In the genomic region with DNA sequence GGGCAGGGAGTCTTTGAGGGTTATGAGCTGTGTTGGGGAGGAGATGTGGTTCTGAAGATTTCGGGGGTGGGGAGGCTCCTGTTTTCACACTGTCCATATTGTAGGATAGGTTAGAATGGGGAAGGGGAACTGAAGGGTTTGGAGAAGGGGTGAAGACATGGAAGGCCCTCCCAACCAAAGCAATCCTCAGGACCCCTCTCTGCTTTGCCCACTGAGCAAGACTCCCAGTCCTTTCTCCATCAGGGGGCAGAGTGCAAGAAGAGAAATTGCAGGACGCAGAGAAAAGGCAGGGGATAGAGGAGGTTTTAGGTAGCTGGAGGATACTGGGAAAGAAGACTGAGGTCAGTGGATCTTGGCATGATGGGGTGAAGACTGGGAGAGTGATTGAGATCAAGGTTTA, we compare ENCODE assay signal across 13 cellular contexts. TPM values are rescaled to one million over a fixed set of nuclear protein-coding genes. Genes with fewer than 3 reads are reported as not detected.
DNase-seq lines count a peak whose midpoint lies in the region; ATAC-seq and TF ChIP-seq lines count a peak whose summit lies in the region.
"Had no signal": no experiment of that assay in that cellular context is flagged by ENCODE, and none has a peak within 500 bp of the region (broad histone marks: within the 10 kb centered on the region; RNA-seq: fewer than 3 reads in every experiment).

No MANE protein-coding gene starts in this region.

- H2BK15ac ChIP-seq in mesendoderm (replicated peaks; ENCODE audit: low read depth) = no peak overlapping the region

- POLR2A ChIA-PET in CD4-positive, alpha-beta T cell (lab: Charles Lee) = interaction anchor here (3.0 kb wide), 1 partner anchor 124 kb away, joined by 10 read pairs; a partner anchor contains a TSS

- H3K27me3 Mint-ChIP-seq in CD4-positive, alpha-beta T cell = no peaks in the 10 kb centered on the region
- H3K27me3 Mint-ChIP-seq in HFFc6 (ENCODE audit: insufficient read depth) = peaks cover 4% of the 10 kb centered on the region

- H3K9me3 Mint-ChIP-seq in CD4-positive, alpha-beta T cell = no peaks in the 10 kb centered on the region
- no peaks in the 10 kb centered on the region for H3K9me3 Mint-ChIP-seq in HFFc6

- H3K9me3 ChIP-seq in CD4-positive, alpha-beta T cell (ENCODE audit: control insufficient read depth, low read length) = no peaks in the 10 kb centered on the region
- H3K9me3 ChIP-seq in breast epithelium = no peaks in the 10 kb centered on the region
- H3K9me3 ChIP-seq in ovary = no peaks in the 10 kb centered on the region
- H3K9me3 ChIP-seq: colonic mucosa, prostate gland had no signal

- no peak overlapping the region for H2BK5ac ChIP-seq in mesendoderm (ENCODE audit: low read length)

- peaks cover 19% of the 10 kb centered on the region for H3K79me2 ChIP-seq in mesendoderm (ENCODE audit: control insufficient read depth, insufficient read depth, low read length)

- H3K36me3 ChIP-seq in breast epithelium (no peaks in the 10 kb centered on the region), ovary (no peaks in the 10 kb centered on the region), mesendoderm (ENCODE audit: control insufficient read depth, insufficient read depth, low read length) (no peaks in the 10 kb centered on the region)
- H3K36me3 ChIP-seq: colonic mucosa, prostate gland had no signal

- H3K4me2 ChIP-seq in mesendoderm (ENCODE audit: low read length) = no peak overlapping the region

- no peak overlapping the region for H2BK120ac ChIP-seq in mesendoderm (ENCODE audit: low read depth, low read length)

- H3K27ac ChIP-seq in CD4-positive, alpha-beta T cell (ENCODE audit: low read depth, low read length) = no peak overlapping the region
- H3K27ac ChIP-seq in breast epithelium (peak overlapping the region; percentile 95 to 97), ovary (peak overlapping the region; percentile 80 to 96), mesendoderm (ENCODE audit: low read depth, low read length) (no peak overlapping the region)
- H3K27ac ChIP-seq: prostate gland had no signal

- peak overlapping the region; percentile 94 for H3K4me3 Mint-ChIP-seq in CD4-positive, alpha-beta T cell
- peak overlapping the region; percentile 90; the same call in 1 of the 2 replicates for H3K4me3 Mint-ChIP-seq in HFFc6

- intact Hi-C loops in CD4-positive, alpha-beta T cell (cut with DNase I, micrococcal nuclease) = no loop called here
- intact Hi-C loops in breast epithelium (cut with DNase I; ENCODE audit: low total_unique reads) = no loop called here
- intact Hi-C loops in ovary (cut with DNase I) = loop anchor here in 1 of 4 donors (10.0 kb wide), 1 partner anchor 109 kb away; a partner anchor contains a TSS

- H4K5ac ChIP-seq in mesendoderm (ENCODE audit: low read length) = no peak overlapping the region

- peaks cover 27% of the 10 kb centered on the region for H3K79me1 ChIP-seq in mesendoderm (ENCODE audit: low read length)

- no peak overlapping the region for H3K23ac ChIP-seq in mesendoderm (ENCODE audit: low read length)

- H4K8ac ChIP-seq in mesendoderm (ENCODE audit: low read depth, low read length) = no peak overlapping the region

- CTCF ChIA-PET in CD4-positive, alpha-beta T cell (lab: Charles Lee) = interaction anchor here (0.7 kb wide), 1 partner anchor 12 kb away, joined by 3 read pairs; no protein-coding TSS in a partner anchor

- no peak overlapping the region for H3K56ac ChIP-seq in mesendoderm (ENCODE audit: low read length)

- H3K27ac Mint-ChIP-seq in CD4-positive, alpha-beta T cell = peak overlapping the region; percentile 99
- peak overlapping the region; percentile 92 for H3K27ac Mint-ChIP-seq in HFFc6

- H3K4me1 Mint-ChIP-seq in CD4-positive, alpha-beta T cell (ENCODE audit: low read depth) = peaks cover 71% of the 10 kb centered on the region
- H3K4me1 Mint-ChIP-seq in HFFc6 (ENCODE audit: low read depth) = peaks cover 81% of the 10 kb centered on the region

- TF ChIP-seq CTCF in CD4-positive, alpha-beta T cell (IDR thresholded peaks at IDR 0.05) = no peak
- TF ChIP-seq CTCF in HFFc6 (IDR thresholded peaks at IDR 0.05) (no peak), breast epithelium (IDR thresholded peaks at IDR 0.05) (no peak), ovary (IDR thresholded peaks at IDR 0.05) (no peak)

- H3K4me1 ChIP-seq in breast epithelium (peaks cover 4 to 6% of the 10 kb centered on the region in 2 donors), ovary (ENCODE audit: insufficient read depth) (peaks cover 19% of the 10 kb centered on the region), mesendoderm (ENCODE audit: control insufficient read depth, low read depth, low read length) (peaks cover 20% of the 10 kb centered on the region)

- ATAC-seq in CD4-positive, alpha-beta T cell (ENCODE audit: poor library complexity) = no peak
- ATAC-seq in HG03378 (IDR thresholded peaks at IDR 0.05; ENCODE audit: unreplicated experiment) = no peak

- WGBS in ovary, 3 donors = 94 to 97% (median 97%) methylated on average over 2 of the region's 2 CpGs
- WGBS in mesendoderm (ENCODE audit: extremely low coverage, insufficient coverage, low lambda C conversion rate) = no CpG with 5 or more reads among the region's 2 CpGs

- H3K27me3 ChIP-seq in CD4-positive, alpha-beta T cell (ENCODE audit: control insufficient read depth, insufficient read depth, low read length) = no peaks in the 10 kb centered on the region
- H3K27me3 ChIP-seq in breast epithelium (no peaks in the 10 kb centered on the region), ovary (no peaks in the 10 kb centered on the region), mesendoderm (ENCODE audit: insufficient read depth, low read length, poor library complexity) (no peaks in the 10 kb centered on the region)
- H3K27me3 ChIP-seq: colonic mucosa had no signal

- TF ChIP-seq POLR2A in breast epithelium (IDR thresholded peaks at IDR 0.05) = no peak
- TF ChIP-seq POLR2A in ovary (IDR thresholded peaks at IDR 0.05) = no peak

- no peak for DNase-seq in CD4-positive, alpha-beta T cell
- DNase-seq in HFFc6 (no peak), breast epithelium (ENCODE audit: low spot score in 2 of 2) (no peak), ovary (no peak), DMS79 (lab: John Stamatoyannopoulos, UW) (no peak), mesendoderm (no peak)
- DNase-seq: activated naive CD4-positive, alpha-beta T cell treated with anti-CD3 and anti-CD28 coated beads, Interleukin-2, amount 50 U/mL, for 16 hours; colonic mucosa; NCI-H1048; NCI-H2227 treated with DMSO at 0.1 percent for 48 hours; stimulated activated CD4-positive, alpha-beta T cell treated with anti-CD3 and anti-CD28 coated beads, Interleukin-2, amount 100 ng/mL, for 24 hours had no signal

- H2AK5ac ChIP-seq in mesendoderm (ENCODE audit: low read length) = no peak overlapping the region

- no peak overlapping the region for H3K9ac ChIP-seq in mesendoderm (ENCODE audit: low read length)

- H3K4ac ChIP-seq in mesendoderm (ENCODE audit: low read depth, low read length) = no peak overlapping the region

- H3K18ac ChIP-seq in mesendoderm (ENCODE audit: low read length) = no peak overlapping the region

- H3K36me3 Mint-ChIP-seq in CD4-positive, alpha-beta T cell (ENCODE audit: low read depth) = peaks cover 5% of the 10 kb centered on the region
- peaks cover 20% of the 10 kb centered on the region for H3K36me3 Mint-ChIP-seq in HFFc6 (ENCODE audit: low read depth)

- TF ChIP-seq EP300 in ovary (IDR thresholded peaks at IDR 0.05) = no peak

- H3K4me3 ChIP-seq in breast epithelium (no peak overlapping the region), ovary (no peak overlapping the region), mesendoderm (ENCODE audit: low read length) (no peak overlapping the region)
- H3K4me3 ChIP-seq: colonic mucosa, prostate gland had no signal

RNA-seq across cellular contexts. Expression of a gene that starts 3.9 kb away (rescaled TPM):
- 10 to 100 TPM; 62.4 to 63.8 TPM for total RNA-seq in CD4-positive, alpha-beta T cell
- 10 to 100 TPM; 10.5 to 15.0 (median 13.3) TPM for total RNA-seq in HFFc6 (2021; fragmentation: NEBNext Ultra II Directional; extraction: Animal tissue kit (Norgen Biotek cat#: 25700))
- total RNA-seq in breast epithelium = 10 to 100 TPM in 2 of 3 donors, 1 to 10 TPM in 1; 6.1 to 12.5 (median 10.7) TPM
- total RNA-seq in ovary = 10 to 100 TPM; 17.5 to 60.0 (median 43.1) TPM
- polyA plus RNA-seq in ovary = 10 to 100 TPM; 14.6 to 29.8 TPM
- polyA plus RNA-seq in mesendoderm (2013, experiment 1 of 2) = 42.1 TPM
- 54.9 TPM for polyA plus RNA-seq in mesendoderm (2013, experiment 2 of 2)

RNA-seq across cellular contexts. Expression of a gene that starts 5.9 kb away (rescaled TPM):
- total RNA-seq in CD4-positive, alpha-beta T cell = 100 to 1,000 TPM; 176 to 185 TPM
- 100 to 1,000 TPM; 464 to 546 (median 536) TPM for total RNA-seq in HFFc6 (2021; fragmentation: NEBNext Ultra II Directional; extraction: Animal tissue kit (Norgen Biotek cat#: 25700))
- 100 to 1,000 TPM in 2 of 3 donors, 10 to 100 TPM in 1; 81.3 to 123 (median 111) TPM for total RNA-seq in breast epithelium
- 100 to 1,000 TPM; 125 to 238 (median 177) TPM for total RNA-seq in ovary
- polyA plus RNA-seq in ovary = 100 to 1,000 TPM; 173 to 250 TPM
- 227 TPM for polyA plus RNA-seq in mesendoderm (2013, experiment 1 of 2)
- 219 TPM for polyA plus RNA-seq in mesendoderm (2013, experiment 2 of 2)

RNA-seq across cellular contexts. Expression of a gene that starts 13.0 kb away (rescaled TPM):
- 100 to 1,000 TPM; 545 to 557 TPM for total RNA-seq in CD4-positive, alpha-beta T cell
- total RNA-seq in HFFc6 (2021; fragmentation: NEBNext Ultra II Directional; extraction: Animal tissue kit (Norgen Biotek cat#: 25700)) = 10 to 100 TPM; 43.2 to 52.8 (median 51.4) TPM
- 10 to 100 TPM; 72.8 to 82.8 (median 77.3) TPM for total RNA-seq in breast epithelium
- total RNA-seq in ovary = 100 to 1,000 TPM in 5 of 7 donors, 10 to 100 TPM in 2; 94.3 to 182 (median 123) TPM
- 100 to 1,000 TPM in 1 of 2 donors, 10 to 100 TPM in 1; 80.7 to 179 TPM for polyA plus RNA-seq in ovary
- 22.8 TPM for polyA plus RNA-seq in mesendoderm (2013, experiment 1 of 2)
- 22.2 TPM for polyA plus RNA-seq in mesendoderm (2013, experiment 2 of 2)

RNA-seq across cellular contexts. Expression of a gene that starts 30.6 kb away (rescaled TPM):
- 1 to 10 TPM; 5.5 to 5.7 TPM for total RNA-seq in CD4-positive, alpha-beta T cell
- total RNA-seq in HFFc6 (2021; fragmentation: NEBNext Ultra II Directional; extraction: Animal tissue kit (Norgen Biotek cat#: 25700)) = 1 to 10 TPM; 6.4 to 9.2 (median 7.6) TPM
- total RNA-seq in breast epithelium (1 to 10 TPM; 1.9 to 5.1 (median 3.6) TPM), ovary (10 to 100 TPM in 3 of 7 donors, 1 to 10 TPM in 4; 2.4 to 13.5 (median 8.8) TPM)
- polyA plus RNA-seq in ovary = 10 to 100 TPM in 1 of 2 donors, 1 to 10 TPM in 1; 5.5 to 10.8 TPM
- 15.1 TPM for polyA plus RNA-seq in mesendoderm (2013, experiment 1 of 2)
- 15.5 TPM for polyA plus RNA-seq in mesendoderm (2013, experiment 2 of 2)

RNA-seq across cellular contexts. Expression of a gene that starts 32.2 kb away (rescaled TPM):
- 1 to 10 TPM; 1.2 to 1.6 TPM for total RNA-seq in CD4-positive, alpha-beta T cell
- total RNA-seq in HFFc6 (2021; fragmentation: NEBNext Ultra II Directional; extraction: Animal tissue kit (Norgen Biotek cat#: 25700)) = 10 to 100 TPM; 20.6 to 43.5 (median 38.6) TPM
- total RNA-seq in breast epithelium (1 to 10 TPM; 2.0 to 3.8 (median 3.2) TPM), ovary (1 to 10 TPM in 6 of 7 donors, under 1 TPM in 1; 0.60 to 3.9 (median 2.2) TPM)
- polyA plus RNA-seq in ovary = 1 to 10 TPM; 1.7 to 2.3 TPM
- 44.8 TPM for polyA plus RNA-seq in mesendoderm (2013, experiment 1 of 2)
- 46.4 TPM for polyA plus RNA-seq in mesendoderm (2013, experiment 2 of 2)

Comparison
In these comparisons a context has a peak if more than half of its experiments do, and no peak if none do; other contexts are left out.
1. H3K27ac ChIP-seq: peak in breast epithelium (2 of 2) and ovary (2 of 2); none in CD4-positive, alpha-beta T cell (single experiment) and mesendoderm (single experiment).